In genomic region chr21:43068065-43068464, GRCh38 we compare ENCODE assay signal across 11 cellular contexts. TPM values are rescaled to one million over a fixed set of nuclear protein-coding genes. Genes with fewer than 3 reads are reported as not detected.
DNase-seq lines count a peak whose midpoint lies in the region; ATAC-seq, FAIRE-seq and TF ChIP-seq lines count a peak whose summit lies in the region.
"Not testable (repeated sequence)": the region's sequence is repeated elsewhere in the genome, so short reads cannot be mapped to it uniquely, and the experiment has no call there.
"Had no signal": no experiment of that assay in that cellular context is flagged by ENCODE, and none has a peak within 500 bp of the region (broad histone marks: within the 10 kb centered on the region; RNA-seq: fewer than 3 reads in every experiment).

No MANE protein-coding gene starts in this region.

- TF ChIP-seq CTCF in OCI-LY7 (conservative IDR thresholded peaks at IDR 0.05; ENCODE audit: low read length); HepG2 (CRISPR knock-in tag; IDR thresholded peaks at IDR 0.05); liver (IDR thresholded peaks at IDR 0.05; ENCODE audit: low read depth, low read length, missing input control); right lobe of liver (IDR thresholded peaks at IDR 0.05): not testable (repeated sequence)

- in situ Hi-C loops in HepG2 (cut with HindIII; ENCODE audit: extremely low pct_ligation_motif_present, low pct_unique_long_range_greater_than_20kb): not testable (repeated sequence)

- H3K9me3 ChIP-seq in OCI-LY7 (ENCODE audit: low read length); HepG2 (ENCODE audit: low read length); liver (ENCODE audit: control insufficient read depth in 4 of 4, low read length in 3 of 4); right lobe of liver: not testable (repeated sequence)

- TF ChIP-seq RAD21 in HepG2 (CRISPR knock-in tag; IDR thresholded peaks at IDR 0.05); liver (IDR thresholded peaks at IDR 0.05): not testable (repeated sequence)

- peak; percentile 20 for FAIRE-seq in HTR-8/SVneo (lab: Jason Lieb, UNC)
- FAIRE-seq in HepG2 (lab: Jason Lieb, UNC): peak; percentile 99

- H3K27ac ChIP-seq in OCI-LY7 (ENCODE audit: low read depth, low read length, poor library complexity, severe bottlenecking); HepG2 (ENCODE audit: extremely low read length, insufficient read depth, low read length); liver (ENCODE audit: low read depth in 1 of 2, low read length in 2 of 2); right lobe of liver: not testable (repeated sequence)

- H2AFZ ChIP-seq in OCI-LY7 (ENCODE audit: low read length); HepG2 (ENCODE audit: low read length): not testable (repeated sequence)

- TF ChIP-seq POLR2A in HepG2 (IDR thresholded peaks at IDR 0.05; ENCODE audit: insufficient read depth in 1 of 2, low read depth in 2 of 2, low read length in 2 of 2); right lobe of liver (IDR thresholded peaks at IDR 0.05): not testable (repeated sequence)

- H3K79me2 ChIP-seq in OCI-LY7 (ENCODE audit: insufficient read depth, low read depth, low read length); HepG2 (ENCODE audit: insufficient read depth, low read length): not testable (repeated sequence)

- intact Hi-C loops in OCI-LY7 (cut with micrococcal nuclease; ENCODE audit: unreplicated experiment); HepG2 (cut with micrococcal nuclease; ENCODE audit: unreplicated experiment); right lobe of liver (cut with DNase I): not testable (repeated sequence)

- peak; percentile 69 for ATAC-seq in left lobe of liver
- ATAC-seq in HepG2: peak; percentile 89
- peak; percentile 54 to 82 (median 80) for ATAC-seq in right lobe of liver

- 2% methylated on average over 5 of the region's 12 CpGs for WGBS in HepG2 (ENCODE audit: low lambda C conversion rate)
- WGBS in liver: 12% methylated on average over 4 of the region's 12 CpGs
- no CpG with 5 or more reads among the region's 12 CpGs for WGBS in right lobe of liver (ENCODE audit: insufficient coverage, low coverage, low lambda C conversion rate, missing lambda C conversion rate)

- POLR2A ChIA-PET in OCI-LY7 (lab: Charles Lee); HepG2 (lab: Yijun Ruan, JAX): not testable (repeated sequence)

- TF ChIP-seq EP300 in HepG2 (IDR thresholded peaks at IDR 0.05; ENCODE audit: low read depth in 2 of 2, low read length in 2 of 2); HepG2 (CRISPR knock-in tag; IDR thresholded peaks at IDR 0.05; ENCODE audit: borderline replicate concordance): not testable (repeated sequence)

- not testable (repeated sequence) for H3K4me3 ChIP-seq in OCI-LY7 (ENCODE audit: low read depth, low read length, poor library complexity, severe bottlenecking); HepG2 (replicated peaks in 1 of 3; ENCODE audit: insufficient read depth in 1 of 3, low read depth in 2 of 3, low read length in 3 of 3); liver (ENCODE audit: low read depth in 1 of 3, low read length in 3 of 3); right lobe of liver

- not testable (repeated sequence) for H3K27me3 ChIP-seq in HepG2 (ENCODE audit: control insufficient read depth in 1 of 2, insufficient read depth in 2 of 2, low read length in 2 of 2); liver (ENCODE audit: control insufficient read depth in 4 of 4, insufficient read depth in 4 of 4, low read length in 3 of 4); right lobe of liver

- not testable (repeated sequence) for H4K20me1 ChIP-seq in OCI-LY7 (ENCODE audit: insufficient read depth, low read length); HepG2 (ENCODE audit: insufficient read depth, low read length)

- H3K9me2 ChIP-seq in OCI-LY7 (ENCODE audit: insufficient read depth, low read length): not testable (repeated sequence)

- H3K9ac ChIP-seq in HepG2 (ENCODE audit: insufficient read depth, low read depth, low read length); liver (ENCODE audit: low read depth in 1 of 2, low read length in 2 of 2): not testable (repeated sequence)

- BruUV-seq in OCI-LY7 (replicated peaks; lab: Mats Ljungman, UMichigan) (TSS peak; percentile 69), HepG2 (replicated peaks; lab: Mats Ljungman, UMichigan) (TSS peak; percentile 34)

- not testable (repeated sequence) for DNase-seq in HTR-8/SVneo (ENCODE audit: insufficient read length, low spot score); OCI-LY7 (ENCODE audit: low spot score); HepG2 (ENCODE audit: low spot score)
- DNase-seq in left lobe of liver (ENCODE audit: low spot score) (peak; percentile 86), right lobe of liver (peak; percentile 43 to 81 (median 60))

- CTCF ChIA-PET in OCI-LY7 (lab: Charles Lee; ENCODE audit: unreplicated experiment); HepG2 (lab: Yijun Ruan, JAX; ENCODE audit: low intra/inter-chr PET ratio, low total read pairs): not testable (repeated sequence)

- not testable (repeated sequence) for H3K36me3 ChIP-seq in OCI-LY7 (ENCODE audit: insufficient read depth, low read length); HepG2 (replicated peaks in 1 of 2; ENCODE audit: control insufficient read depth in 1 of 2, insufficient read depth in 2 of 2, low read length in 2 of 2); liver (ENCODE audit: control insufficient read depth in 4 of 4, insufficient read depth in 3 of 4, low read depth in 1 of 4, low read length in 3 of 4); right lobe of liver

- not testable (repeated sequence) for H3K4me2 ChIP-seq in OCI-LY7 (ENCODE audit: low read length); HepG2 (ENCODE audit: low read depth, low read length)

- H3K4me1 ChIP-seq in OCI-LY7 (ENCODE audit: insufficient read depth, low read length, poor library complexity, severe bottlenecking); HepG2 (ENCODE audit: insufficient read depth, low read length); liver (ENCODE audit: control insufficient read depth in 4 of 4, insufficient read depth in 4 of 4, low read length in 3 of 4); right lobe of liver: not testable (repeated sequence)

RNA-seq across cellular contexts. Expression of gene CBS, which starts 7.6 kb away (rescaled TPM):
- 222 and 263 TPM in 2 replicates for total RNA-seq in OCI-LY7 (2014; rRNA removed; shearing (Covaris generic))
- total RNA-seq in OCI-LY7 (2022) (435 and 436 TPM in 2 replicates), left lobe of liver (427 TPM), HepG2 (2016; rRNA removed; fragmentation: Illumina TruSeq; extraction: Trizol) (43.5 and 64.7 TPM in 2 replicates), liver (100 to 1,000 TPM in 1 of 2 donors, 10 to 100 TPM in 1; 70.9 to 172 TPM), right lobe of liver (100 to 1,000 TPM in 4 of 6 experiments, 10 to 100 TPM in 2; 63.5 to 355 (median 222) TPM)
- total RNA-seq in HepG2 (2016; cell fraction: cytosol; rRNA removed; fragmentation: Illumina TruSeq; extraction: Trizol; ENCODE audit: low read depth): 7.0 and 10.7 TPM in 2 replicates
- 39.6 and 65.0 TPM in 2 replicates for total RNA-seq in HepG2 (2016; cell fraction: insoluble cytoplasmic fraction; rRNA removed; fragmentation: Illumina TruSeq; extraction: Trizol)
- 15.5 and 17.5 TPM in 2 replicates for total RNA-seq in HepG2 (2016; cell fraction: membrane; rRNA removed; fragmentation: Illumina TruSeq; extraction: Trizol)
- 64.6 and 69.7 TPM in 2 replicates for total RNA-seq in HepG2 (2016; cell fraction: nucleus; rRNA removed; fragmentation: Illumina TruSeq; extraction: Trizol)
- polyA plus RNA-seq in HepG2 (2011; rRNA removed) (99.3 and 112 TPM in 2 replicates), liver (100 to 1,000 TPM in 1 of 2 donors, 10 to 100 TPM in 1; 86.2 to 212 TPM)
- 47.3 and 63.6 TPM in 2 replicates for polyA plus RNA-seq in HepG2 (2011; cell fraction: cytosol; rRNA removed)
- polyA plus RNA-seq in HepG2 (2011; cell fraction: nucleus; rRNA removed): 558 and 796 TPM in 2 replicates
- polyA plus RNA-seq in HepG2 (2012): 78.7 and 82.0 TPM in 2 replicates
- polyA plus RNA-seq in HepG2 (2016; cell fraction: cytosol; fragmentation: Illumina TruSeq; extraction: Trizol; ENCODE audit: low read depth): 4.1 and 4.3 TPM in 2 replicates
- polyA plus RNA-seq in HepG2 (2016; cell fraction: insoluble cytoplasmic fraction; fragmentation: Illumina TruSeq; extraction: Trizol; ENCODE audit: low read depth): 40.3 and 46.4 TPM in 2 replicates
- 10.8 and 11.8 TPM in 2 replicates for polyA plus RNA-seq in HepG2 (2016; cell fraction: membrane; fragmentation: Illumina TruSeq; extraction: Trizol; ENCODE audit: low read depth)
- 186 and 192 TPM in 2 replicates for polyA plus RNA-seq in HepG2 (2016; cell fraction: nucleus; fragmentation: Illumina TruSeq; extraction: Trizol; ENCODE audit: insufficient read depth, low read depth)
- polyA minus RNA-seq in HepG2 (2011; rRNA and poly(A)+ RNA removed; ENCODE audit: low replicate concordance): 103 and 128 TPM in 2 replicates
- polyA minus RNA-seq in HepG2 (2011; cell fraction: cytosol; rRNA and poly(A)+ RNA removed): 33.8 and 36.2 TPM in 2 replicates
- polyA minus RNA-seq in HepG2 (2011; cell fraction: nucleus; rRNA and poly(A)+ RNA removed): 97.0 and 114 TPM in 2 replicates
- total RNA-seq: CD4-positive, CD25-positive, alpha-beta regulatory T cell; CD8-positive, alpha-beta T cell had no signal
- polyA plus RNA-seq: CD14-positive monocyte; CD4-positive, alpha-beta memory T cell; CD8-positive, alpha-beta memory T cell had no signal

RNA-seq across cellular contexts. Expression of gene U2AF1, which starts 39.3 kb away (rescaled TPM):
- 75.0 and 75.1 TPM in 2 replicates for total RNA-seq in OCI-LY7 (2014; rRNA removed; shearing (Covaris generic))
- total RNA-seq in OCI-LY7 (2022): 60.8 and 96.6 TPM in 2 replicates
- total RNA-seq in left lobe of liver: 11.0 TPM
- 21.2 and 28.6 TPM in 2 replicates for total RNA-seq in HepG2 (2016; rRNA removed; fragmentation: Illumina TruSeq; extraction: Trizol)
- total RNA-seq in HepG2 (2016; cell fraction: cytosol; rRNA removed; fragmentation: Illumina TruSeq; extraction: Trizol; ENCODE audit: low read depth): 7.4 and 10.8 TPM in 2 replicates
- total RNA-seq in HepG2 (2016; cell fraction: insoluble cytoplasmic fraction; rRNA removed; fragmentation: Illumina TruSeq; extraction: Trizol): 15.8 and 25.5 TPM in 2 replicates
- total RNA-seq in HepG2 (2016; cell fraction: membrane; rRNA removed; fragmentation: Illumina TruSeq; extraction: Trizol): 10.4 and 13.6 TPM in 2 replicates
- total RNA-seq in HepG2 (2016; cell fraction: nucleus; rRNA removed; fragmentation: Illumina TruSeq; extraction: Trizol): 32.7 and 42.6 TPM in 2 replicates
- 26.8 and 27.4 TPM in 2 replicates for polyA plus RNA-seq in HepG2 (2011; rRNA removed)
- 38.0 and 44.6 TPM in 2 replicates for polyA plus RNA-seq in HepG2 (2011; cell fraction: cytosol; rRNA removed)
- 46.3 and 54.0 TPM in 2 replicates for polyA plus RNA-seq in HepG2 (2011; cell fraction: nucleus; rRNA removed)
- 11.6 and 48.1 TPM in 2 replicates for polyA plus RNA-seq in HepG2 (2012)
- polyA plus RNA-seq in HepG2 (2016; cell fraction: cytosol; fragmentation: Illumina TruSeq; extraction: Trizol; ENCODE audit: low read depth): 17.8 TPM in 2 replicates
- polyA plus RNA-seq in HepG2 (2016; cell fraction: insoluble cytoplasmic fraction; fragmentation: Illumina TruSeq; extraction: Trizol; ENCODE audit: low read depth): 210 and 242 TPM in 2 replicates
- polyA plus RNA-seq in HepG2 (2016; cell fraction: membrane; fragmentation: Illumina TruSeq; extraction: Trizol; ENCODE audit: low read depth): 21.2 and 34.0 TPM in 2 replicates
- 92.4 and 139 TPM in 2 replicates for polyA plus RNA-seq in HepG2 (2016; cell fraction: nucleus; fragmentation: Illumina TruSeq; extraction: Trizol; ENCODE audit: insufficient read depth, low read depth)
- 17.9 and 41.1 TPM in 2 replicates for polyA minus RNA-seq in HepG2 (2011; rRNA and poly(A)+ RNA removed; ENCODE audit: low replicate concordance)
- 8.5 and 9.2 TPM in 2 replicates for polyA minus RNA-seq in HepG2 (2011; cell fraction: cytosol; rRNA and poly(A)+ RNA removed)
- 69.9 and 74.8 TPM in 2 replicates for polyA minus RNA-seq in HepG2 (2011; cell fraction: nucleus; rRNA and poly(A)+ RNA removed)
- total RNA-seq in liver: 10 to 100 TPM; 13.7 to 28.6 TPM
- polyA plus RNA-seq in liver: 10 to 100 TPM; 10.9 to 19.2 TPM
- total RNA-seq in right lobe of liver: 10 to 100 TPM in 4 of 6 experiments, 1 to 10 TPM in 2; 9.6 to 18.6 (median 14.0) TPM
